Comparison of ENCODE assay signal across 8 cellular contexts in the genomic region with DNA sequence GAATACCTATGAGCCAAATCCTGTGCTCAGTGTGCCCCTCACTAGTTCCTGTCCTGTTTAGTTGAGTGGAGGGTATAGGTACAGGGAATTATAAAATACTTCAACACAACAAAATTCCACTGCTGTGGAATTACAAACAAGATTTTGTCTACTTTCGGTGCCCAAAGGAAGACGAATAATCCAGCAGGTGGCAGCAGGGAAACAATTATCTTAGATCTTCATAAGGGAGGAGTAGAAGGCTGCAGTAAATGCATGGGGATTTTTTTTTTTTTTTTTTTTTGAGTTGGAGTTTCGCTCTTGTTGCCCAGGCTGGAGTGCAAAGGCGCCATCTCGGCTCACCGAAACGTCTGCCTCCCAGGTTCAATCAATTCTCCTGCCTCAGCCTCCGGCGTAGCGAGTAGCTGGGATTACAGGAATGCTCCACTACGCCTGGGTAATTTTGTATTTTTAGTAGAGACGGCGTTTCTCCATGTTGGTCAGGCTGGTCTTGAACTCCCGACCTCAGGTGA. TPM values are rescaled to one million over a fixed set of nuclear protein-coding genes. Genes with fewer than 3 reads are reported as not detected.
DNase-seq lines count a peak whose midpoint lies in the region; ATAC-seq and TF ChIP-seq lines count a peak whose summit lies in the region.

No MANE protein-coding gene starts in this region.

- peak overlapping the region; percentile 75 for H2AFZ ChIP-seq in osteoblast (ENCODE audit: low read length)

- H3K27me3 ChIP-seq in Peyer's patch (no peaks in the 10 kb centered on the region), osteoblast (ENCODE audit: insufficient read depth, low read length) (no peaks in the 10 kb centered on the region)

- TF ChIP-seq CTCF in Peyer's patch (IDR thresholded peaks at IDR 0.05), result peak in 5 of 6 experiments; percentile 52 to 84 (median 78)
- peak; percentile 60 for TF ChIP-seq CTCF in osteoblast (IDR thresholded peaks at IDR 0.05; ENCODE audit: extremely low read depth, low read depth, low read length)

- H3K4me3 ChIP-seq in Peyer's patch, result peak overlapping the region in 2 of 4 donors; percentile 29 to 42
- H3K4me3 ChIP-seq in osteoblast (ENCODE audit: insufficient read depth, low read length), result peak overlapping the region; percentile 57

- H3K4me1 ChIP-seq in Peyer's patch (peaks cover 0 to 31% (median 10%) of the 10 kb centered on the region in 4 donors), osteoblast (ENCODE audit: insufficient read depth, low read length) (peaks cover 27% of the 10 kb centered on the region)

- DNase-seq in D341Med (ENCODE audit: low spot score) (peak; percentile 66), LoVo (ENCODE audit: low spot score) (peak; percentile 85), Peyer's patch (peak; percentile 53 to 86 (median 69)), foreskin melanocyte (peak; percentile 83), osteoblast (ENCODE audit: insufficient read length, low spot score, missing footprints) (no peak)
- DNase-seq in activated naive CD4-positive, alpha-beta T cell treated with Interleukin-2 at 50 U/mL for 16 hours, result peak; percentile 54

- H3K36me3 ChIP-seq in Peyer's patch (no peaks in the 10 kb centered on the region), osteoblast (ENCODE audit: insufficient read depth, low read length) (no peaks in the 10 kb centered on the region)

- TF ChIP-seq POLR2A in Peyer's patch (IDR thresholded peaks at IDR 0.05), result no peak

- peak overlapping the region in 3 of 4 donors; percentile 76 to 94 (median 87) for H3K27ac ChIP-seq in Peyer's patch
- H3K27ac ChIP-seq in osteoblast (ENCODE audit: low read depth, low read length), result peak overlapping the region; percentile 72

- ATAC-seq in HG03095 (IDR thresholded peaks at IDR 0.05; ENCODE audit: unreplicated experiment) (no peak), GM21619 (IDR thresholded peaks at IDR 0.05; ENCODE audit: unreplicated experiment) (no peak)

- H3K4me2 ChIP-seq in osteoblast (ENCODE audit: insufficient read depth, low read length), result peak overlapping the region; percentile 81

- H3K79me2 ChIP-seq in osteoblast (ENCODE audit: insufficient read depth, low read length), result peaks cover 26% of the 10 kb centered on the region

- peaks cover 13% of the 10 kb centered on the region for H4K20me1 ChIP-seq in osteoblast (ENCODE audit: insufficient read depth, low read length)

- H3K9me3 ChIP-seq in Peyer's patch, result no peaks in the 10 kb centered on the region
- no peaks in the 10 kb centered on the region for H3K9me3 ChIP-seq in osteoblast (ENCODE audit: low read depth, low read length)

RNA-seq across cellular contexts. Expression of a gene that starts 2.0 kb away (rescaled TPM):
- total RNA-seq in Peyer's patch (100 to 1,000 TPM in 2 of 4 donors, 10 to 100 TPM in 2; 54.5 to 118 (median 97.6) TPM), osteoblast (64.5 and 67.7 TPM in 2 replicates)

RNA-seq across cellular contexts. Expression of a gene that starts 6.3 kb away (rescaled TPM):
- total RNA-seq in Peyer's patch, result 10 to 100 TPM; 21.5 to 26.9 (median 24.4) TPM
- 34.7 and 35.1 TPM in 2 replicates for total RNA-seq in osteoblast

RNA-seq across cellular contexts. Expression of a gene that starts 20.6 kb away (rescaled TPM):
- total RNA-seq in Peyer's patch, result 10 to 100 TPM in 1 of 4 donors, not detected in 3; 10.7 TPM
- total RNA-seq in osteoblast, result 0.36 TPM in 1 of 2 replicates, not detected in the other

RNA-seq across cellular contexts. Expression of a gene that starts 30.4 kb away (rescaled TPM):
- total RNA-seq in Peyer's patch, result 10 to 100 TPM; 16.1 to 48.9 (median 36.9) TPM
- total RNA-seq in osteoblast, result 25.3 and 26.8 TPM in 2 replicates

RNA-seq across cellular contexts. Expression of a gene that starts 30.6 kb away (rescaled TPM):
- total RNA-seq in Peyer's patch (10 to 100 TPM in 2 of 4 donors, 1 to 10 TPM in 2; 6.0 to 11.7 (median 10.2) TPM), osteoblast (10.6 and 12.7 TPM in 2 replicates)
